Comparison of ENCODE assay signal across 9 cellular contexts in genomic region chr19:57099199-57099661, GRCh38. TPM values are rescaled to one million over a fixed set of nuclear protein-coding genes. Genes with fewer than 3 reads are reported as not detected.
DNase-seq lines count a peak whose midpoint lies in the region; TF ChIP-seq lines count a peak whose summit lies in the region.
"Had no signal": no experiment of that assay in that cellular context is flagged by ENCODE, and none has a peak within 500 bp of the region (broad histone marks: within the 10 kb centered on the region; RNA-seq: fewer than 3 reads in every experiment).

No MANE protein-coding gene starts in this region.

- H3K27ac Mint-ChIP-seq in CD14-positive monocyte: no peak overlapping the region

- WGBS in liver: 11% methylated on average over 31 of the region's 31 CpGs

- H3K9me3 Mint-ChIP-seq in CD14-positive monocyte: peaks cover 9 to 43% (median 25%) of the 10 kb centered on the region in 7 donors

- peaks cover 0 to 3% (median 0%) of the 10 kb centered on the region in 4 donors for H3K4me1 ChIP-seq in liver (ENCODE audit: control insufficient read depth in 4 of 4, insufficient read depth in 4 of 4, low read length in 3 of 4)

- TF ChIP-seq RAD21 in liver (IDR thresholded peaks at IDR 0.05): peak; percentile 77 to 93

- H3K4me1 Mint-ChIP-seq in CD14-positive monocyte: peaks cover 5% of the 10 kb centered on the region

- H3K27me3 ChIP-seq in liver (ENCODE audit: control insufficient read depth in 4 of 4, insufficient read depth in 4 of 4, low read length in 3 of 4): peaks cover 0 to 4% (median 2%) of the 10 kb centered on the region in 4 donors

- H3K9ac ChIP-seq in liver (ENCODE audit: low read depth in 1 of 2, low read length in 2 of 2): no peak overlapping the region

- no peak overlapping the region for H3K4me3 Mint-ChIP-seq in CD14-positive monocyte

- no peak overlapping the region for H3K4me3 ChIP-seq in liver (ENCODE audit: low read depth in 1 of 3, low read length in 3 of 3)

- no peaks in the 10 kb centered on the region for H3K36me3 Mint-ChIP-seq in CD14-positive monocyte

- DNase-seq in CD14-positive monocyte (ENCODE audit: low spot score) (no peak), HT-29 (ENCODE audit: low spot score) (peak; percentile 27), cerebellum (ENCODE audit: low spot score) (peak; percentile 80), SHP77 treated with DMSO at 0.1 percent for 48 hours (lab: John Stamatoyannopoulos, UW) (no peak), NCI-H2171 (lab: John Stamatoyannopoulos, UW) (no peak)
- DNase-seq in activated CD4-positive, alpha-beta T cell treated with anti-CD3 and anti-CD28 coated beads for 1 hour: peak; percentile 19
- peak; percentile 43 to 58 for DNase-seq in stimulated activated CD8-positive, alpha-beta memory T cell treated with anti-CD3 and anti-CD28 coated beads, Interleukin-2, amount 100 ng/mL, for 48 hours (ENCODE audit: low read depth in 2 of 2)

- H3K36me3 ChIP-seq in liver (ENCODE audit: control insufficient read depth in 4 of 4, insufficient read depth in 3 of 4, low read depth in 1 of 4, low read length in 3 of 4): no peaks in the 10 kb centered on the region

- peak; percentile 85 for TF ChIP-seq CTCF in CD14-positive monocyte (IDR thresholded peaks at IDR 0.05)
- peak; percentile 73 for TF ChIP-seq CTCF in liver (IDR thresholded peaks at IDR 0.05; ENCODE audit: low read depth, low read length, missing input control)

- no peak overlapping the region for H3K27ac ChIP-seq in liver (ENCODE audit: low read depth in 1 of 2, low read length in 2 of 2)

- peaks cover 6 to 12% (median 9%) of the 10 kb centered on the region in 3 donors for H3K27me3 Mint-ChIP-seq in CD14-positive monocyte (ENCODE audit: low read depth in 3 of 3)

- intact Hi-C loops in CD14-positive monocyte (cut with micrococcal nuclease): no loop called here

- H3K9me3 ChIP-seq in liver (ENCODE audit: control insufficient read depth in 4 of 4, low read length in 3 of 4): peaks cover 0 to 7% (median 0%) of the 10 kb centered on the region in 4 donors

TF ChIP-seq in liver, 16 proteins besides CTCF, POLR2A, EP300 and RAD21:
- TF ChIP-seq HNF4G (IDR thresholded peaks at IDR 0.05) (no peak), JUND (IDR thresholded peaks at IDR 0.05) (no peak), GABPA (IDR thresholded peaks at IDR 0.05 in 1 of 2, conservative IDR thresholded peaks at IDR 0.05 in 1 of 2) (no peak), HNF4A (conservative IDR thresholded peaks at IDR 0.05) (no peak), ATF3 (IDR thresholded peaks at IDR 0.05) (no peak), ZBTB33 (IDR thresholded peaks at IDR 0.05) (no peak), FOXA2 (IDR thresholded peaks at IDR 0.05) (no peak), SP1 (IDR thresholded peaks at IDR 0.05) (no peak), TAF1 (conservative IDR thresholded peaks at IDR 0.05) (no peak), MAX (IDR thresholded peaks at IDR 0.05) (no peak), FOXA1 (IDR thresholded peaks at IDR 0.05) (no peak), RXRA (IDR thresholded peaks at IDR 0.05) (no peak), EGR1 (IDR thresholded peaks at IDR 0.05; ENCODE audit: low read depth in 2 of 2) (no peak), REST (IDR thresholded peaks at IDR 0.05) (no peak), YY1 (IDR thresholded peaks at IDR 0.05) (no peak), NR2F2 (IDR thresholded peaks at IDR 0.05) (no peak)

RNA-seq across cellular contexts. Expression of gene USP29, which starts 20.6 kb away (rescaled TPM):
- not detected for polyA plus RNA-seq in CD14-positive monocyte
- not detected in 2 replicates for total RNA-seq in HT-29 (2014; rRNA removed; shearing (Covaris generic))
- not detected for total RNA-seq in cerebellum
- under 1 TPM; under 0.01 to 0.14 TPM for total RNA-seq in liver
- not detected for polyA plus RNA-seq in liver
- total RNA-seq: renal cortical epithelial cell had no signal

RNA-seq across cellular contexts. Expression of gene ZIM3, which starts 45.8 kb away (rescaled TPM):
- not detected for polyA plus RNA-seq in CD14-positive monocyte
- total RNA-seq in HT-29 (2014; rRNA removed; shearing (Covaris generic)): not detected in 2 replicates
- total RNA-seq in cerebellum: not detected
- total RNA-seq in liver: not detected
- not detected for polyA plus RNA-seq in liver
- total RNA-seq: renal cortical epithelial cell had no signal

Comparison
In these comparisons a context has a peak if more than half of its experiments do, and no peak if none do; other contexts are left out.
1. DNase-seq: peak in HT-29 (single experiment), activated CD4-positive, alpha-beta T cell treated with anti-CD3 and anti-CD28 coated beads for 1 hour (single experiment), cerebellum (single experiment) and stimulated activated CD8-positive, alpha-beta memory T cell treated with anti-CD3 and anti-CD28 coated beads, Interleukin-2, amount 100 ng/mL, for 48 hours (2 of 2); none in CD14-positive monocyte (single experiment), SHP77 treated with DMSO at 0.1 percent for 48 hours (single experiment) and NCI-H2171 (single experiment).